ENCODE assay signal across 13 cellular contexts in genomic region chr10:15013530-15013929, GRCh38. TPM values are rescaled to one million over a fixed set of nuclear protein-coding genes. Genes with fewer than 3 reads are reported as not detected.
"Had no signal": no experiment of that assay in that cellular context is flagged by ENCODE, and none has a peak within 500 bp of the region (broad histone marks: within the 10 kb centered on the region; RNA-seq: fewer than 3 reads in every experiment).

No MANE protein-coding gene starts in this region.

RNA-seq across cellular contexts. Expression of gene OLAH, which starts 30.2 kb away (rescaled TPM):
- total RNA-seq: activated T-cell treated with anti-CD3 and anti-CD28 coated beads, Interleukin-2, amount 50 U/mL, for 4 hours; colonic mucosa; endodermal cell; urinary bladder had no signal
- polyA plus RNA-seq: immature natural killer cell, neural cell had no signal

RNA-seq across cellular contexts. Expression of gene MEIG1, which starts 54.3 kb away (rescaled TPM):
- total RNA-seq: activated T-cell treated with anti-CD3 and anti-CD28 coated beads, Interleukin-2, amount 50 U/mL, for 4 hours; gastroesophageal sphincter; left cardiac atrium; omental fat pad; psoas muscle; T-helper 17 cell; temporal lobe; urinary bladder had no signal
- polyA plus RNA-seq: heart left ventricle had no signal
